Comparison of ENCODE assay signal across 1 cellular context in the genomic region with DNA sequence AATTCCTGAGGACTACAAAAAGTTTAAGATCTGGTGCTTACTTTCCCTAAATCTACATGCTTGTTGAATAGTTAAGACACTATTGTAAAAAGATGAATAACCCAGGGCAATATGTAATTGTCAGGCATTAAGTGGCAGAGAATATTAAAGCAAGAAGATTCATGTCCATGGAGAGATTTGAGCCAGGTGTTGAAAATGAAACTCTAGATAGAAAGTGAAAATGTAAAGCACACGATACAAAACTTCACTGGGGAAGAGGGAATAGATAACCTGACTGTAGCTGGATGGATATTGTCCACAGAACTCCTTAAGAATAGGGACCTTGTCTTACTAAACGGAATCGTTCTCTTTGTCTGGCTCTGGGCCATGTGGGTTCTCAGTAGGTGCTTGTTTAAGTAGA.
TF ChIP-seq lines count a peak whose summit lies in the region.

No MANE protein-coding gene starts in this region.

TF ChIP-seq in K562, 482 proteins besides CTCF, POLR2A, EP300 and RAD21:
- TF ChIP-seq EHMT2 (IDR thresholded peaks at IDR 0.05) (no peak), EP400 (IDR thresholded peaks at IDR 0.05) (no peak)
- TF ChIP-seq, protein P1, sequence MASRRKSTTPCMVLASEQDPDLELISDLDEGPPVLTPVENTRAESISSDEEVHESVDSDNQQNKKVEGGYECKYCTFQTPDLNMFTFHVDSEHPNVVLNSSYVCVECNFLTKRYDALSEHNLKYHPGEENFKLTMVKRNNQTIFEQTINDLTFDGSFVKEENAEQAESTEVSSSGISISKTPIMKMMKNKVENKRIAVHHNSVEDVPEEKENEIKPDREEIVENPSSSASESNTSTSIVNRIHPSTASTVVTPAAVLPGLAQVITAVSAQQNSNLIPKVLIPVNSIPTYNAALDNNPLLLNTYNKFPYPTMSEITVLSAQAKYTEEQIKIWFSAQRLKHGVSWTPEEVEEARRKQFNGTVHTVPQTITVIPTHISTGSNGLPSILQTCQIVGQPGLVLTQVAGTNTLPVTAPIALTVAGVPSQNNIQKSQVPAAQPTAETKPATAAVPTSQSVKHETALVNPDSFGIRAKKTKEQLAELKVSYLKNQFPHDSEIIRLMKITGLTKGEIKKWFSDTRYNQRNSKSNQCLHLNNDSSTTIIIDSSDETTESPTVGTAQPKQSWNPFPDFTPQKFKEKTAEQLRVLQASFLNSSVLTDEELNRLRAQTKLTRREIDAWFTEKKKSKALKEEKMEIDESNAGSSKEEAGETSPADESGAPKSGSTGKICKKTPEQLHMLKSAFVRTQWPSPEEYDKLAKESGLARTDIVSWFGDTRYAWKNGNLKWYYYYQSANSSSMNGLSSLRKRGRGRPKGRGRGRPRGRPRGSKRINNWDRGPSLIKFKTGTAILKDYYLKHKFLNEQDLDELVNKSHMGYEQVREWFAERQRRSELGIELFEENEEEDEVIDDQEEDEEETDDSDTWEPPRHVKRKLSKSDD (conservative IDR thresholded peaks at IDR 0.05; ENCODE audit: low read length): no peak
TF ChIP-seq in K562: peak in this region for 0.
